ENCODE assay signal across 16 cellular contexts in the genomic region with DNA sequence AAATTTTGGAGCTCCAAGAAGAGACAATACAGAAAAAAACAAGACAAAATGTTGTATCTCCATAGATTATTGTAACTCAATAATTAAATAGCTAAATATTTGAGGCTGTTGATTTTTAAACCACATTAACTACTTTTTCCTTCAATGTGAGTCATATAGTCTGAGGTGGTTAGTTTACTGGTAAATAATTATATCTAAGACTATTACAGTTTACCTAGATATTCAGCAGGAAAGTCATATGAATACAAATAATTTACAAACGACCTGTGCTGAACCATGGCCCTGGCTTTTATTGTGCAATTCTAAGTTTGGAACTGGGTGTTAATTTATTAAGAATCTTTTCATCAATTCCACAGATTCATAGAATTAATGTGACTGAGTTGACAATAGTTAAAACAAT. TPM values are rescaled to one million over a fixed set of nuclear protein-coding genes. Genes with fewer than 3 reads are reported as not detected.
A peak's percentile ranks its signal among the peaks of the same experiment; 100 is the strongest.
DNase-seq lines count a peak whose midpoint lies in the region; ATAC-seq, FAIRE-seq and TF ChIP-seq lines count a peak whose summit lies in the region.
"Had no signal": no experiment of that assay in that cellular context is flagged by ENCODE, and none has a peak within 500 bp of the region (broad histone marks: within the 10 kb centered on the region; RNA-seq: fewer than 3 reads in every experiment).

No MANE protein-coding gene starts in this region.

- H3K27me3 ChIP-seq in HCT116 (ENCODE audit: insufficient read depth, low read length): peaks cover 92% of the 10 kb centered on the region
- no peaks in the 10 kb centered on the region for H3K27me3 ChIP-seq in GM12878 (replicated peaks in 1 of 2; ENCODE audit: control insufficient read depth in 2 of 2, insufficient read depth in 2 of 2, low read length in 1 of 2)
- H3K27me3 ChIP-seq: BLaER1 had no signal

- RAD21 ChIA-PET in HCT116 (lab: Charles Lee; ENCODE audit: low non-redundant PET in 1 of 2, low total read pairs in 2 of 2, uncharacterized antibody in 2 of 2, unreplicated experiment in 2 of 2): no interaction called here
- RAD21 ChIA-PET in GM12878 (lab: Charles Lee; ENCODE audit: unreplicated experiment): interaction anchor here (1.0 to 2.1 kb wide), 9 partner anchors 14 to 136 kb away, joined by 3 to 10 read pairs (median 5); a partner anchor contains a TSS

- no peaks in the 10 kb centered on the region for H3K9me2 ChIP-seq in HCT116 (ENCODE audit: insufficient read depth)

- ATAC-seq in HCT116: no peak
- ATAC-seq in GM12878: peak; percentile 28; the same call in 2 of the 3 replicates
- ATAC-seq: A549 had no signal

- SMC1A ChIA-PET in GM12878 (lab: Charles Lee; ENCODE audit: uncharacterized antibody, unreplicated experiment): interaction anchor here (1.1 to 4.0 kb wide), 13 partner anchors 9 to 193 kb away, joined by 3 to 17 read pairs (median 7); no protein-coding TSS in a partner anchor

- no peak for TF ChIP-seq POLR2A in HCT116 (IDR thresholded peaks at IDR 0.05; ENCODE audit: borderline replicate concordance, extremely low read depth, insufficient read depth, insufficient read length)
- no peak for TF ChIP-seq POLR2A in GM12878 (IDR thresholded peaks at IDR 0.05; ENCODE audit: low read depth, low read length)

- POLR2A ChIA-PET in HCT116 (lab: Charles Lee): no interaction called here
- POLR2A ChIA-PET in GM12878 (lab: Charles Lee): interaction anchor here (0.5 to 0.9 kb wide), 3 partner anchors 18 to 224 kb away, joined by 3 to 7 read pairs (median 3); no protein-coding TSS in a partner anchor

- H3K4me2 ChIP-seq in HCT116 (ENCODE audit: low read length) (no peak overlapping the region), GM12878 (ENCODE audit: control insufficient read depth, insufficient read depth) (no peak overlapping the region)
- H3K4me2 ChIP-seq: A549 had no signal

- H3K4me3 ChIP-seq in HCT116 (replicated peaks in 1 of 2; ENCODE audit: low read depth in 1 of 2, low read length in 2 of 2): no peak overlapping the region
- no peak overlapping the region for H3K4me3 ChIP-seq in GM12878
- H3K4me3 ChIP-seq: A549, BLaER1, HAP-1 had no signal

- 0% methylated on average over 1 of the region's 1 CpG for WGBS in GM12878 (ENCODE audit: insufficient coverage, insufficient replicate concordance, low lambda C conversion rate, missing lambda C conversion rate)

- no peak for TF ChIP-seq EP300 in GM12878 (IDR thresholded peaks at IDR 0.05; ENCODE audit: borderline replicate concordance in 1 of 2, control insufficient read depth in 1 of 2, low read depth in 2 of 2, low read length in 2 of 2)

- H3K36me3 ChIP-seq in HCT116 (ENCODE audit: control insufficient read depth in 1 of 2, insufficient read depth in 2 of 2, low read length in 2 of 2): no peaks in the 10 kb centered on the region
- H3K36me3 ChIP-seq in GM12878 (ENCODE audit: control insufficient read depth in 2 of 2, insufficient read depth in 2 of 2, low read length in 1 of 2): no peaks in the 10 kb centered on the region; a peak in 1 of 4 replicates
- H3K36me3 ChIP-seq: BLaER1, HAP-1 had no signal

- H2AFZ ChIP-seq in HCT116 (ENCODE audit: low read depth, low read length, poor library complexity, severe bottlenecking) (no peak overlapping the region), GM12878 (ENCODE audit: control insufficient read depth, low read depth, low read length) (no peak overlapping the region)

- H3K9me3 ChIP-seq in HCT116 (ENCODE audit: control insufficient read depth in 1 of 2, insufficient read depth in 1 of 2, low read depth in 1 of 2, low read length in 2 of 2) (no peaks in the 10 kb centered on the region), GM12878 (replicated peaks; ENCODE audit: control insufficient read depth, insufficient read depth, low read length) (no peaks in the 10 kb centered on the region)
- H3K9me3 ChIP-seq: A549, BLaER1, HAP-1 had no signal

- no peaks in the 10 kb centered on the region for H4K20me1 ChIP-seq in HCT116 (ENCODE audit: insufficient read depth)
- no peaks in the 10 kb centered on the region for H4K20me1 ChIP-seq in GM12878 (ENCODE audit: control insufficient read depth, insufficient read depth)
- H4K20me1 ChIP-seq: BLaER1 had no signal

- no peak for TF ChIP-seq RAD21 in HCT116 (IDR thresholded peaks at IDR 0.05; ENCODE audit: low read depth)
- no peak for TF ChIP-seq RAD21 in GM12878 (IDR thresholded peaks at IDR 0.05; ENCODE audit: insufficient read depth, low read depth, low read length)

- CTCF ChIA-PET in HCT116 (lab: Charles Lee): no interaction called here
- CTCF ChIA-PET in GM12878 (lab: Yijun Ruan, JAX): interaction anchor here (1.3 to 1.8 kb wide), 3 partner anchors 8 to 61 kb away, joined by 3 to 6 read pairs (median 4); no protein-coding TSS in a partner anchor

- DNase-seq in ACHN (peak; percentile 49), HCT116 (ENCODE audit: low read depth, low spot score) (no peak), GM12878 (ENCODE audit: low read depth, low spot score) (no peak), kidney tubule cell (ENCODE audit: low spot score) (peak; percentile 73), NCI-H146 (lab: John Stamatoyannopoulos, UW) (no peak), NCI-H2196 (lab: John Stamatoyannopoulos, UW; ENCODE audit: unreplicated experiment) (no peak), dedifferentiated amniotic fluid mesenchymal stem cell (ENCODE audit: extremely low spot score) (no peak)
- DNase-seq: CD4-positive, alpha-beta memory T cell; DMS 273 treated with DMSO at 0.1 percent for 48 hours; GDM1; HFFc6 had no signal

- H3K9ac ChIP-seq in HCT116 (ENCODE audit: low read length): no peak overlapping the region
- H3K9ac ChIP-seq in GM12878 (ENCODE audit: control insufficient read depth, insufficient read depth, low read length): no peak overlapping the region
- H3K9ac ChIP-seq: BLaER1 had no signal

- TF ChIP-seq CTCF in HCT116 (IDR thresholded peaks at IDR 0.05 in 2 of 3, conservative IDR thresholded peaks at IDR 0.05 in 1 of 3; ENCODE audit: borderline replicate concordance in 1 of 3, insufficient read depth in 1 of 3, low read depth in 2 of 3, low read length in 2 of 3) (no peak), GM12878 (IDR thresholded peaks at IDR 0.05 in 2 of 3, conservative IDR thresholded peaks at IDR 0.05 in 1 of 3; ENCODE audit: control insufficient read depth in 2 of 3, extremely low read depth in 1 of 3, insufficient read depth in 1 of 3, low read depth in 3 of 3, low read length in 3 of 3) (no peak)

- H3K79me2 ChIP-seq in HCT116 (ENCODE audit: insufficient read depth, low read length) (no peaks in the 10 kb centered on the region), GM12878 (ENCODE audit: control insufficient read depth, insufficient read depth, low read length) (no peaks in the 10 kb centered on the region)

- BruUV-seq in HCT116 (replicated peaks; lab: Mats Ljungman, UMichigan) (no TSS peak), GM12878 (replicated peaks; lab: Mats Ljungman, UMichigan) (no TSS peak)

- H3K4me1 ChIP-seq in HCT116 (ENCODE audit: control insufficient read depth in 1 of 2, insufficient read depth in 2 of 2, low read length in 2 of 2): no peaks in the 10 kb centered on the region
- H3K4me1 ChIP-seq in GM12878 (ENCODE audit: control insufficient read depth, insufficient read depth, low read length): no peaks in the 10 kb centered on the region
- H3K4me1 ChIP-seq: A549, HAP-1 had no signal

- in situ Hi-C loops in ACHN (cut with HindIII; ENCODE audit: low pct_ligation_motif_present, low pct_unique_long_range_greater_than_20kb, low sequenced_read_pairs) (no loop called here), GM12878 (cut with MboI) (no loop called here)

- intact Hi-C loops in HCT116 (cut with micrococcal nuclease): no loop called here
- intact Hi-C loops in GM12878 (cut with micrococcal nuclease; ENCODE audit: unreplicated experiment): no loop called here

- no peak overlapping the region for H3K27ac ChIP-seq in HCT116 (ENCODE audit: low read depth, low read length)
- no peak overlapping the region for H3K27ac ChIP-seq in GM12878 (ENCODE audit: control insufficient read depth, insufficient read depth)
- H3K27ac ChIP-seq: 22Rv1, A549, BLaER1 had no signal

- FAIRE-seq in GM12878 (lab: Jason Lieb, UNC): no peak
- FAIRE-seq: A549, HTR-8/SVneo had no signal

TF ChIP-seq in HCT116, 20 proteins besides CTCF, POLR2A, EP300 and RAD21:
- no peak for TF ChIP-seq SRF (IDR thresholded peaks at IDR 0.05; ENCODE audit: low read depth)
- 0 out of 2 replicates have a peak, but pooled peaks have one; percentile 12 for TF ChIP-seq EZH2phosphoT487 (IDR thresholded peaks at IDR 0.05; ENCODE audit: borderline replicate concordance)

TF ChIP-seq in GM12878, 131 proteins besides CTCF, POLR2A, EP300 and RAD21 (continues in another document):
- TF ChIP-seq SMAD5 (IDR thresholded peaks at IDR 0.05; ENCODE audit: low read depth) (no peak), NFIC (IDR thresholded peaks at IDR 0.05; ENCODE audit: low read depth, low read length) (no peak), ZSCAN29 (IDR thresholded peaks at IDR 0.05) (no peak), PML (IDR thresholded peaks at IDR 0.05; ENCODE audit: low read length) (no peak), MTA3 (IDR thresholded peaks at IDR 0.05; ENCODE audit: borderline replicate concordance, low read length) (no peak), CHD2 (IDR thresholded peaks at IDR 0.05; ENCODE audit: borderline replicate concordance, low read depth, low read length) (no peak)
- TF ChIP-seq, protein P1, sequence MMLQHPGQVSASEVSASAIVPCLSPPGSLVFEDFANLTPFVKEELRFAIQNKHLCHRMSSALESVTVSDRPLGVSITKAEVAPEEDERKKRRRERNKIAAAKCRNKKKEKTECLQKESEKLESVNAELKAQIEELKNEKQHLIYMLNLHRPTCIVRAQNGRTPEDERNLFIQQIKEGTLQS (IDR thresholded peaks at IDR 0.05; ENCODE audit: borderline replicate concordance, extremely low read depth, low read depth, low read length): no peak

RNA-seq across cellular contexts. Expression of a gene that starts 22.2 kb away (rescaled TPM):
- total RNA-seq in HCT116 (2021; ENCODE audit: unreplicated experiment) (0.49 TPM), GM12878 (2014; rRNA removed) (74.1 and 75.6 TPM in 2 replicates), GM12878 (2014; rRNA removed; fragmentation: Illumina TruSeq; extraction: Trizol) (50.0 and 61.2 TPM in 2 replicates), GM12878 (2021) (65.7 and 66.8 TPM in 2 replicates)
- polyA plus RNA-seq in HCT116 (2012): 0.46 and 1.3 TPM in 2 replicates
- total RNA-seq in GM12878 (2013; cell fraction: nucleolus; rRNA removed): 709 and 724 TPM in 2 replicates
- polyA plus RNA-seq in GM12878 (2011; ENCODE audit: low read depth): 6.7 TPM
- polyA plus RNA-seq in GM12878 (2011; rRNA removed) (42.0 and 60.2 TPM in 2 replicates), GM12878 (2014; fragmentation: Illumina TruSeq; extraction: Trizol) (50.9 and 64.8 TPM in 2 replicates), GM12878 (2014; fragmentation: Nextera tagmentation; extraction: Ambion mirVana) (10 to 100 TPM; 12.9 to 29.2 TPM), GM12878 (2014; rRNA removed) (46.9 and 55.0 TPM in 2 replicates), GM12878 (2016; fragmentation: Nextera tagmentation; extraction: Ambion mirVana) (10 to 100 TPM; 50.6 to 57.0 TPM)
- 54.0 and 54.3 TPM in 2 replicates for polyA plus RNA-seq in GM12878 (2011; cell fraction: cytosol; rRNA removed)
- polyA plus RNA-seq in GM12878 (2011; cell fraction: nucleus; rRNA removed): 268 and 302 TPM in 2 replicates
- 8.8 and 12.5 TPM in 2 replicates for polyA plus RNA-seq in GM12878 (2012)
- polyA minus RNA-seq in GM12878 (2011; rRNA and poly(A)+ RNA removed): 136 and 141 TPM in 2 replicates
- polyA minus RNA-seq in GM12878 (2011; cell fraction: cytosol; rRNA and poly(A)+ RNA removed): 24.7 TPM in 2 replicates
- polyA minus RNA-seq in GM12878 (2011; cell fraction: nucleus; rRNA and poly(A)+ RNA removed): 193 and 361 TPM in 2 replicates
- total RNA-seq: CD4-positive, alpha-beta memory T cell had no signal
- polyA plus RNA-seq: CD4-positive, alpha-beta memory T cell had no signal

Comparison
In these comparisons a context has a peak if more than half of its experiments do, and no peak if none do; other contexts are left out.
1. DNase-seq: peak in ACHN (single experiment) and kidney tubule cell (single experiment); none in HCT116 (single experiment), GM12878 (single experiment), NCI-H146 (single experiment), NCI-H2196 (single experiment) and dedifferentiated amniotic fluid mesenchymal stem cell (single experiment).
2. RNA of a gene that starts 22.2 kb away (total RNA-seq): 50.0 to 724 TPM in GM12878; 0.49 TPM in HCT116 (single experiment); every median in the first group is over 10 times any median in the second.